In genomic region chr2:36507408-36507812, GRCh38 we compare ENCODE assay signal across 8 cellular contexts.
DNase-seq lines count a peak whose midpoint lies in the region; ATAC-seq, FAIRE-seq and TF ChIP-seq lines count a peak whose summit lies in the region.

No MANE protein-coding gene starts in this region.

- peaks cover 6% of the 10 kb centered on the region for H3K36me3 Mint-ChIP-seq in activated T-cell treated with anti-CD3 and anti-CD28 coated beads, Interleukin-2, amount 50 U/mL, for 4 hours (ENCODE audit: insufficient read depth)

- H3K27me3 ChIP-seq in cardiac muscle cell = peaks cover 25% of the 10 kb centered on the region

- H3K9me3 ChIP-seq in cardiac muscle cell (ENCODE audit: low read depth) = no peaks in the 10 kb centered on the region

- no peak overlapping the region for H3K4me3 Mint-ChIP-seq in activated T-cell treated with anti-CD3 and anti-CD28 coated beads, Interleukin-2, amount 50 U/mL, for 4 hours

- peaks cover 5% of the 10 kb centered on the region for H3K4me1 ChIP-seq in cardiac muscle cell (ENCODE audit: low read depth)

- TF ChIP-seq CTCF in D721Med (IDR thresholded peaks at IDR 0.05; ENCODE audit: insufficient read depth, missing control alignments) (peak; percentile 88), cardiac muscle cell (IDR thresholded peaks at IDR 0.05; ENCODE audit: low read depth, low read length) (peak; percentile 96)

- H3K4me3 ChIP-seq in cardiac muscle cell = no peak overlapping the region

- no peaks in the 10 kb centered on the region for H3K9me3 Mint-ChIP-seq in activated T-cell treated with anti-CD3 and anti-CD28 coated beads, Interleukin-2, amount 50 U/mL, for 4 hours

- peak; percentile 64 for FAIRE-seq in D721Med (lab: Jason Lieb, UNC)

- H3K4me1 Mint-ChIP-seq in activated T-cell treated with anti-CD3 and anti-CD28 coated beads, Interleukin-2, amount 50 U/mL, for 4 hours (ENCODE audit: low read depth) = no peaks in the 10 kb centered on the region

- H3K36me3 ChIP-seq in cardiac muscle cell = no peaks in the 10 kb centered on the region

- no peak overlapping the region for H3K27ac ChIP-seq in cardiac muscle cell

- DNase-seq in D721Med (ENCODE audit: insufficient read length, low spot score) (no peak), NCI-H345 treated with DMSO at 0.1 percent for 48 hours (lab: John Stamatoyannopoulos, UW; ENCODE audit: unreplicated experiment) (peak; percentile 37), cardiac muscle cell (ENCODE audit: low read depth in 1 of 2, low spot score in 1 of 2) (peak; percentile 72 to 81), pulmonary artery endothelial cell (ENCODE audit: low read depth, low spot score) (peak; percentile 27), mesenteric fat pad (ENCODE audit: low spot score) (no peak)
- DNase-seq in activated T-cell treated with anti-CD3 and anti-CD28 coated beads, Interleukin-2, amount 50 U/mL, for 4 hours = no peak

- ATAC-seq in GM19035 (IDR thresholded peaks at IDR 0.05; ENCODE audit: unreplicated experiment) (peak; percentile 77), HG03097 (IDR thresholded peaks at IDR 0.05; ENCODE audit: low FRiP score, unreplicated experiment) (peak; percentile 84)
- ATAC-seq in activated T-cell treated with anti-CD3 and anti-CD28 coated beads, Interleukin-2, amount 50 U/mL, for 4 hours = peak; percentile 81 to 82

- H3K27me3 Mint-ChIP-seq in activated T-cell treated with anti-CD3 and anti-CD28 coated beads, Interleukin-2, amount 50 U/mL, for 4 hours (ENCODE audit: low read depth) = no peaks in the 10 kb centered on the region

Comparison
In these comparisons a context has a peak if more than half of its experiments do, and no peak if none do; other contexts are left out.
1. DNase-seq: peak in NCI-H345 treated with DMSO at 0.1 percent for 48 hours (single experiment), cardiac muscle cell (2 of 2) and pulmonary artery endothelial cell (single experiment); none in D721Med (single experiment), activated T-cell treated with anti-CD3 and anti-CD28 coated beads, Interleukin-2, amount 50 U/mL, for 4 hours (single experiment) and mesenteric fat pad (single experiment).
2. Peak in every context shown above with its lines, with median percentiles within 50 percentile points of each other: ATAC-seq.